16 cellular contexts compared by ENCODE assay signal in the genomic region with DNA sequence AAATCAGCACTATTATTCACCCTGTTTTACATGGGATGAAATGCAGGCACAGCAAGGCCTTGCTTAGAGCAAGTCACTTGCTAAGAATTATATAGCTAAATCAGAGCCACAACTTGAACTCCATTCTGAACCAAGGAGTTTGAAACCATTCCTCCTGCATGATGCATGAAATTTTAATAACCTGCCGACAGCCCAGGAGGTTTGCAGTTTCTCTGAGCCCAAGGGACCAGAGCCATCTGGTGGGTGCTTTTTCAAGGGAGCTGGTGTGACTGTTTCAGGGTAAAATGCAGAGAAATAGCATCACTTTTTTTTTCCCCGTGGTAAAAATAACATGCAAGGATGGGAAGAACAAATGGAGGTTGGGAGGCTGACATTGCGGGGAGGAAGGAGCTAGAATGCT. TPM values are rescaled to one million over a fixed set of nuclear protein-coding genes. Genes with fewer than 3 reads are reported as not detected.
DNase-seq lines count a peak whose midpoint lies in the region; ATAC-seq and TF ChIP-seq lines count a peak whose summit lies in the region.
"Had no signal": no experiment of that assay in that cellular context is flagged by ENCODE, and none has a peak within 500 bp of the region (broad histone marks: within the 10 kb centered on the region; RNA-seq: fewer than 3 reads in every experiment).

No MANE protein-coding gene starts in this region.

- H3K36me3 Mint-ChIP-seq in nephron progenitor cell (ENCODE audit: low read depth) = no peaks in the 10 kb centered on the region
- H3K36me3 Mint-ChIP-seq: memory B cell, type B pancreatic cell had no signal

- TF ChIP-seq CTCF in AG04450 (IDR thresholded peaks at IDR 0.05; ENCODE audit: low read depth, low read length) = peak; percentile 47
- TF ChIP-seq CTCF in epithelial cell of proximal tubule (conservative IDR thresholded peaks at IDR 0.05; ENCODE audit: low read depth, low read length) = peak; percentile 30
- no peak for TF ChIP-seq CTCF in nephron progenitor cell (IDR thresholded peaks at IDR 0.05)

- no peak overlapping the region for H3K4me3 ChIP-seq in AG04450 (ENCODE audit: low read depth, low read length)
- H3K4me3 ChIP-seq in epithelial cell of proximal tubule (ENCODE audit: low read depth, low read length) = no peak overlapping the region
- H3K4me3 ChIP-seq: right lobe of liver had no signal

- no peaks in the 10 kb centered on the region for H3K9me3 ChIP-seq in AG04450 (ENCODE audit: control insufficient read depth, insufficient read depth, low read length)
- H3K9me3 ChIP-seq: right lobe of liver had no signal

- H3K27me3 Mint-ChIP-seq in nephron progenitor cell (ENCODE audit: low read depth, poor library complexity) = peaks cover 7% of the 10 kb centered on the region

- ATAC-seq in GM18511 (IDR thresholded peaks at IDR 0.05; ENCODE audit: unreplicated experiment) (no peak), HG03139 (IDR thresholded peaks at IDR 0.05; ENCODE audit: unreplicated experiment) (no peak), HG03342 (IDR thresholded peaks at IDR 0.05; ENCODE audit: unreplicated experiment) (no peak), GM21381 (IDR thresholded peaks at IDR 0.05; ENCODE audit: unreplicated experiment) (no peak)
- ATAC-seq: right lobe of liver had no signal

- peaks cover 35% of the 10 kb centered on the region for H3K4me1 Mint-ChIP-seq in nephron progenitor cell
- H3K4me1 Mint-ChIP-seq: B cell, memory B cell had no signal

- H3K27ac ChIP-seq in AG04450 (ENCODE audit: low read depth, low read length) = no peak overlapping the region
- H3K27ac ChIP-seq: right lobe of liver had no signal

- peak overlapping the region; percentile 9 for H3K27ac Mint-ChIP-seq in nephron progenitor cell
- H3K27ac Mint-ChIP-seq: B cell, memory B cell, type B pancreatic cell had no signal

- H3K4me3 Mint-ChIP-seq in nephron progenitor cell = no peak overlapping the region
- H3K4me3 Mint-ChIP-seq: B cell, memory B cell, type B pancreatic cell had no signal

- H3K9me3 Mint-ChIP-seq in nephron progenitor cell = no peaks in the 10 kb centered on the region
- H3K9me3 Mint-ChIP-seq: memory B cell, type B pancreatic cell had no signal

- DNase-seq in AG04450 (ENCODE audit: low read depth, low spot score) (peak; percentile 15), NCI-H1694 treated with DMSO at 0.1 percent for 48 hours (lab: John Stamatoyannopoulos, UW) (peak; percentile 77), epithelial cell of proximal tubule (ENCODE audit: low read depth) (no peak), nephron progenitor cell (no peak)
- DNase-seq: activated CD4-positive, alpha-beta T cell treated with anti-CD3 and anti-CD28 coated beads for 4 hours; activated effector memory CD4-positive, alpha-beta T cell treated with Interleukin-2 at 50 U/mL for 16 hours; dermis blood vessel endothelial cell; NCI-H748 treated with DMSO at 0.1 percent for 48 hours; right lobe of liver had no signal

- POLR2A ChIA-PET in AG04450 (lab: Yijun Ruan, JAX) = no interaction called here

- H3K27me3 ChIP-seq in AG04450 (ENCODE audit: control insufficient read depth, insufficient read depth, low read length) = no peaks in the 10 kb centered on the region
- H3K27me3 ChIP-seq: right lobe of liver had no signal

- CTCF ChIA-PET in AG04450 (lab: Charles Lee) = interaction anchor here (0.6 to 8.7 kb wide), 10 partner anchors 8 to 177 kb away, joined by 3 to 158 read pairs (median 3); partner anchors contain the start of gene NAV2

RNA-seq across cellular contexts. Expression of gene NAV2, which starts 22.9 kb away (rescaled TPM):
- 5.1 and 7.2 TPM in 2 replicates for polyA plus RNA-seq in AG04450 (2011; rRNA removed)
- polyA minus RNA-seq in AG04450 (2011; rRNA and poly(A)+ RNA removed) = 22.0 and 25.3 TPM in 2 replicates
- total RNA-seq in epithelial cell of proximal tubule = 15.2 and 19.0 TPM in 2 replicates

Comparison
In these comparisons a context has a peak if more than half of its experiments do, and no peak if none do; other contexts are left out.
1. DNase-seq: peak in AG04450 (single experiment) and NCI-H1694 treated with DMSO at 0.1 percent for 48 hours (single experiment); none in epithelial cell of proximal tubule (single experiment) and nephron progenitor cell (single experiment).